1 cellular context compared by ENCODE assay signal in the genomic region with DNA sequence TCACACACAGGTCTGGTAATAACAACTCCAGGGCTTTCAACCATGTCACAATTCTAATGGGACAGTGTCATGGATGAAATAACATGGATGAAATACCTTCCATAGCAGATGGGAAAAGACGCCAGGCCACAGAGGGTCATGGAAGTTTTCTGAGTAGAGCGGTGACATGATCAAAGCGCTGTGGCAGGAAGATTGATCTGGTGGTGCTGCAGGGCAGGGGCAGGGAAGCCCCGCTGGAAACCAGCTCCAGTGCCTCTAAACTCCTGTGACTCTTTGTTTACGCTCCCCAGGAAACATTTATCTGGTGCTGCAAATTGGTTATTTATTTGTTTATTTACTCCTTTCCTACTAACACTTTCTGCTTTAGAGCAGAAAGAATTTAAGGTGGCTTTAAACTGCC.
TF ChIP-seq lines count a peak whose summit lies in the region.

No MANE protein-coding gene starts in this region.

TF ChIP-seq in GM23338, 12 proteins besides CTCF, POLR2A, EP300 and RAD21:
- no peak for TF ChIP-seq CREB1 (CRISPR knock-in tag; IDR thresholded peaks at IDR 0.05; ENCODE audit: low read depth)
- no peak for TF ChIP-seq EZH2 (IDR thresholded peaks at IDR 0.05; ENCODE audit: low read depth, unreplicated experiment)
- TF ChIP-seq ZNF114 (CRISPR knock-in tag; IDR thresholded peaks at IDR 0.05) = no peak
- no peak for TF ChIP-seq JUNB (IDR thresholded peaks at IDR 0.05; ENCODE audit: unreplicated experiment)
- no peak for TF ChIP-seq ZNF331 (CRISPR knock-in tag; IDR thresholded peaks at IDR 0.05; ENCODE audit: low read depth)
- TF ChIP-seq POLR2AphosphoS5 (IDR thresholded peaks at IDR 0.05; ENCODE audit: low read depth) = no peak
- TF ChIP-seq, protein P1, sequence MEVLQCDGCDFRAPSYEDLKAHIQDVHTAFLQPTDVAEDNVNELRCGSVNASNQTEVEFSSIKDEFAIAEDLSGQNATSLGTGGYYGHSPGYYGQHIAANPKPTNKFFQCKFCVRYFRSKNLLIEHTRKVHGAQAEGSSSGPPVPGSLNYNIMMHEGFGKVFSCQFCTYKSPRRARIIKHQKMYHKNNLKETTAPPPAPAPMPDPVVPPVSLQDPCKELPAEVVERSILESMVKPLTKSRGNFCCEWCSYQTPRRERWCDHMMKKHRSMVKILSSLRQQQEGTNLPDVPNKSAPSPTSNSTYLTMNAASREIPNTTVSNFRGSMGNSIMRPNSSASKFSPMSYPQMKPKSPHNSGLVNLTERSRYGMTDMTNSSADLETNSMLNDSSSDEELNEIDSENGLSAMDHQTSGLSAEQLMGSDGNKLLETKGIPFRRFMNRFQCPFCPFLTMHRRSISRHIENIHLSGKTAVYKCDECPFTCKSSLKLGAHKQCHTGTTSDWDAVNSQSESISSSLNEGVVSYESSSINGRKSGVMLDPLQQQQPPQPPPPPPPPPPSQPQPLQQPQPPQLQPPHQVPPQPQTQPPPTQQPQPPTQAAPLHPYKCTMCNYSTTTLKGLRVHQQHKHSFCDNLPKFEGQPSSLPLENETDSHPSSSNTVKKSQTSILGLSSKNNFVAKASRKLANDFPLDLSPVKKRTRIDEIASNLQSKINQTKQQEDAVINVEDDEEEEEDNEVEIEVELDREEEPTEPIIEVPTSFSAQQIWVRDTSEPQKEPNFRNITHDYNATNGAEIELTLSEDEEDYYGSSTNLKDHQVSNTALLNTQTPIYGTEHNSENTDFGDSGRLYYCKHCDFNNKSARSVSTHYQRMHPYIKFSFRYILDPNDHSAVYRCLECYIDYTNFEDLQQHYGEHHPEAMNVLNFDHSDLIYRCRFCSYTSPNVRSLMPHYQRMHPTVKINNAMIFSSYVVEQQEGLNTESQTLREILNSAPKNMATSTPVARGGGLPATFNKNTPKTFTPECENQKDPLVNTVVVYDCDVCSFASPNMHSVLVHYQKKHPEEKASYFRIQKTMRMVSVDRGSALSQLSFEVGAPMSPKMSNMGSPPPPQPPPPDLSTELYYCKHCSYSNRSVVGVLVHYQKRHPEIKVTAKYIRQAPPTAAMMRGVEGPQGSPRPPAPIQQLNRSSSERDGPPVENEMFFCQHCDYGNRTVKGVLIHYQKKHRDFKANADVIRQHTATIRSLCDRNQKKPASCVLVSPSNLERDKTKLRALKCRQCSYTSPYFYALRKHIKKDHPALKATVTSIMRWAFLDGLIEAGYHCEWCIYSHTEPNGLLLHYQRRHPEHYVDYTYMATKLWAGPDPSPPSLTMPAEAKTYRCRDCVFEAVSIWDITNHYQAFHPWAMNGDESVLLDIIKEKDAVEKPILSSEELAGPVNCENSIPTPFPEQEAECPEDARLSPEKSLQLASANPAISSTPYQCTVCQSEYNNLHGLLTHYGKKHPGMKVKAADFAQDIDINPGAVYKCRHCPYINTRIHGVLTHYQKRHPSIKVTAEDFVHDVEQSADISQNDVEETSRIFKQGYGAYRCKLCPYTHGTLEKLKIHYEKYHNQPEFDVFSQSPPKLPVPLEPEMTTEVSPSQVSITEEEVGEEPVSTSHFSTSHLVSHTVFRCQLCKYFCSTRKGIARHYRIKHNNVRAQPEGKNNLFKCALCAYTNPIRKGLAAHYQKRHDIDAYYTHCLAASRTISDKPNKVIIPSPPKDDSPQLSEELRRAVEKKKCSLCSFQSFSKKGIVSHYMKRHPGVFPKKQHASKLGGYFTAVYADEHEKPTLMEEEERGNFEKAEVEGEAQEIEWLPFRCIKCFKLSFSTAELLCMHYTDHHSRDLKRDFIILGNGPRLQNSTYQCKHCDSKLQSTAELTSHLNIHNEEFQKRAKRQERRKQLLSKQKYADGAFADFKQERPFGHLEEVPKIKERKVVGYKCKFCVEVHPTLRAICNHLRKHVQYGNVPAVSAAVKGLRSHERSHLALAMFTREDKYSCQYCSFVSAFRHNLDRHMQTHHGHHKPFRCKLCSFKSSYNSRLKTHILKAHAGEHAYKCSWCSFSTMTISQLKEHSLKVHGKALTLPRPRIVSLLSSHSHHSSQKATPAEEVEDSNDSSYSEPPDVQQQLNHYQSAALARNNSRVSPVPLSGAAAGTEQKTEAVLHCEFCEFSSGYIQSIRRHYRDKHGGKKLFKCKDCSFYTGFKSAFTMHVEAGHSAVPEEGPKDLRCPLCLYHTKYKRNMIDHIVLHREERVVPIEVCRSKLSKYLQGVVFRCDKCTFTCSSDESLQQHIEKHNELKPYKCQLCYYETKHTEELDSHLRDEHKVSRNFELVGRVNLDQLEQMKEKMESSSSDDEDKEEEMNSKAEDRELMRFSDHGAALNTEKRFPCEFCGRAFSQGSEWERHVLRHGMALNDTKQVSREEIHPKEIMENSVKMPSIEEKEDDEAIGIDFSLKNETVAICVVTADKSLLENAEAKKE (CRISPR knock-in tag; IDR thresholded peaks at IDR 0.05) = no peak
